ENCODE assay signal across 26 cellular contexts in genomic region chr14:58833634-58834378, GRCh38.
"Had no signal": no experiment of that assay in that cellular context is flagged by ENCODE, and none has a peak within 500 bp of the region (broad histone marks: within the 10 kb centered on the region; RNA-seq: fewer than 3 reads in every experiment).

No MANE protein-coding gene starts in this region.

- H3K27me3 Mint-ChIP-seq: naive B cell; natural killer cell treated with Interleukin-12 subunit alpha and Interleukin-12 subunit beta and Interleukin-15 and Interleukin-18, amount 100 ng/mL, for 72 hours; progenitor cell of endocrine pancreas; type B pancreatic cell had no signal

- H3K27ac ChIP-seq: gastrocnemius medialis, parathyroid adenoma, right lobe of liver, suprapubic skin, thyroid gland, uterus had no signal

- H3K9me3 Mint-ChIP-seq: mesothelial cell of epicardium; natural killer cell treated with Interleukin-12 subunit alpha and Interleukin-12 subunit beta and Interleukin-15 and Interleukin-18, amount 100 ng/mL, for 72 hours; neural crest cell; stimulated activated effector memory CD8-positive, alpha-beta T cell treated with anti-CD3 and anti-CD28 coated beads, Interleukin-12 subunit alpha, Interleukin-12 subunit beta, amount 100 ng/mL, for 72 hours; stimulated activated naive CD8-positive, alpha-beta T cell treated with anti-CD3 and anti-CD28 coated beads, Interleukin-15, Interleukin-2, amounts not matched to agents 100 ng/mL and 50 ng/mL, for 24 hours had no signal

- H3K4me1 ChIP-seq: parathyroid adenoma, thyroid gland, uterus had no signal

- H3K4me2 ChIP-seq: smooth muscle cell had no signal

- H3K27me3 ChIP-seq: gastrocnemius medialis, right lobe of liver, suprapubic skin, thyroid gland, uterus had no signal

- DNase-seq: cerebellar nuclear complex; cortex of kidney; foreskin fibroblast; gastrocnemius medialis; head of caudate nucleus; left ventricle myocardium superior; mesenchymal stem cell; mucosa of descending colon; naive B cell; stimulated activated CD4-positive, alpha-beta T cell treated with anti-CD3 and anti-CD28 coated beads, Interleukin-12 subunit alpha, Interleukin-12 subunit beta, amount 100 ng/mL, for 4 hours; stimulated activated CD4-positive, alpha-beta T cell treated with anti-CD3 and anti-CD28 coated beads, Interleukin-1b, Interleukin-23, amount 100 ng/mL, for 48 hours; stimulated activated CD4-positive, alpha-beta T cell treated with anti-CD3 and anti-CD28 coated beads, Interleukin-4, amount 100 ng/mL, for 1 hour; thyroid gland; uterus had no signal

- H3K4me3 Mint-ChIP-seq: mesothelial cell of epicardium; naive B cell; natural killer cell treated with Interleukin-12 subunit alpha and Interleukin-12 subunit beta and Interleukin-15 and Interleukin-18, amount 100 ng/mL, for 72 hours; neural crest cell; stimulated activated effector memory CD8-positive, alpha-beta T cell treated with anti-CD3 and anti-CD28 coated beads, Interleukin-12 subunit alpha, Interleukin-12 subunit beta, amount 100 ng/mL, for 72 hours; stimulated activated naive CD8-positive, alpha-beta T cell treated with anti-CD3 and anti-CD28 coated beads, Interleukin-15, Interleukin-2, amounts not matched to agents 100 ng/mL and 50 ng/mL, for 24 hours; type B pancreatic cell had no signal

- H2AFZ ChIP-seq: parathyroid adenoma had no signal

- H3K36me3 ChIP-seq: gastrocnemius medialis, right lobe of liver, suprapubic skin, thyroid gland, uterus had no signal

- H3K9ac ChIP-seq: parathyroid adenoma had no signal

- H3K4me3 ChIP-seq: gastrocnemius medialis, mucosa of descending colon, right lobe of liver, smooth muscle cell, suprapubic skin, thyroid gland, uterus had no signal

- H3K4me1 Mint-ChIP-seq: naive B cell; neural crest cell; stimulated activated effector memory CD8-positive, alpha-beta T cell treated with anti-CD3 and anti-CD28 coated beads, Interleukin-12 subunit alpha, Interleukin-12 subunit beta, amount 100 ng/mL, for 72 hours had no signal

- H3K9me3 ChIP-seq: gastrocnemius medialis, mucosa of descending colon, right lobe of liver, suprapubic skin, thyroid gland, uterus had no signal

- ATAC-seq: esophagus mucosa; gastrocnemius medialis; left ventricle myocardium superior; mucosa of descending colon; stimulated activated effector memory CD8-positive, alpha-beta T cell treated with anti-CD3 and anti-CD28 coated beads, Interleukin-12 subunit alpha, Interleukin-12 subunit beta, amount 100 ng/mL, for 72 hours had no signal

- H3K27ac Mint-ChIP-seq: mesothelial cell of epicardium; naive B cell; natural killer cell treated with Interleukin-12 subunit alpha and Interleukin-12 subunit beta and Interleukin-15 and Interleukin-18, amount 100 ng/mL, for 72 hours; progenitor cell of endocrine pancreas; stimulated activated effector memory CD8-positive, alpha-beta T cell treated with anti-CD3 and anti-CD28 coated beads, Interleukin-12 subunit alpha, Interleukin-12 subunit beta, amount 100 ng/mL, for 72 hours; stimulated activated naive CD8-positive, alpha-beta T cell treated with anti-CD3 and anti-CD28 coated beads, Interleukin-15, Interleukin-2, amounts not matched to agents 100 ng/mL and 50 ng/mL, for 24 hours; type B pancreatic cell had no signal
